In the genomic region with DNA sequence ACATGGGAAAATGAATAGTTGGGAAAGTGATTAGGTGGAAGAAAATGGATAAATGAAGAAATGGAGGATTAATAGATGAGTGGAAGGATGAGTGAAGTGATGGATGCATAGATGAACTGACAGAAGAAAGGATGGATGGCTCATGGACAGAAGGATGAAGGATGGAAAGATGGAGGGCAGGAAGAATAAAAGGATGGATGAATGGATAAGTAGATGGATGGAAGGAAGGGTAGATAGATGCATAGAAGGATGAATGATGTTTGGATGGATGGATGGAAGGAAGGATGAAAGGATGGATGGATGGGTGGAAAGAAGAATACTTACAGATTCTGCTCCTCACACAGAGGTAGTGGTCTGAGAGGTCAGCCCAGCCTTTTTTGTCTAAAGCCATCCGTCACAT, we compare ENCODE assay signal across 28 cellular contexts. TPM values are rescaled to one million over a fixed set of nuclear protein-coding genes. Genes with fewer than 3 reads are reported as not detected.
DNase-seq lines count a peak whose midpoint lies in the region; ATAC-seq, FAIRE-seq and TF ChIP-seq lines count a peak whose summit lies in the region.
"Had no signal": no experiment of that assay in that cellular context is flagged by ENCODE, and none has a peak within 500 bp of the region (broad histone marks: within the 10 kb centered on the region; RNA-seq: fewer than 3 reads in every experiment).

No MANE protein-coding gene starts in this region.

- H3K9ac ChIP-seq in H1 (replicated peaks in 1 of 4; ENCODE audit: extremely low read depth in 1 of 4, low read depth in 3 of 4, low read length in 3 of 4): no peak overlapping the region
- H3K9ac ChIP-seq in neural cell (ENCODE audit: low read length): no peak overlapping the region
- H3K9ac ChIP-seq: BLaER1 had no signal

- TF ChIP-seq RAD21 in H1 (IDR thresholded peaks at IDR 0.05 in 1 of 2, conservative IDR thresholded peaks at IDR 0.05 in 1 of 2; ENCODE audit: low read depth in 2 of 2, low read length in 2 of 2): no peak
- no peak for TF ChIP-seq RAD21 in neural cell (conservative IDR thresholded peaks at IDR 0.05)

- H3K4me2 ChIP-seq in H1 (ENCODE audit: insufficient read depth in 1 of 2, low read depth in 2 of 2, low read length in 2 of 2) (no peak overlapping the region), neural cell (ENCODE audit: low read length) (no peak overlapping the region)
- H3K4me2 ChIP-seq: BLaER1 had no signal

- CTCF ChIA-PET in H1 (lab: Charles Lee; ENCODE audit: partially characterized antibody): no interaction called here

- H3K27me3 ChIP-seq in H1 (replicated peaks in 1 of 4; ENCODE audit: control insufficient read depth in 3 of 4, extremely low read depth in 1 of 4, insufficient read depth in 3 of 4, low read length in 3 of 4) (no peaks in the 10 kb centered on the region; a peak in 3 of 7 replicates), neural cell (ENCODE audit: insufficient read depth, low read depth, low read length) (no peaks in the 10 kb centered on the region), foreskin keratinocyte (peaks cover 25% of the 10 kb centered on the region)
- H3K27me3 ChIP-seq: BE2C, BLaER1 had no signal

- no peaks in the 10 kb centered on the region for H3K79me2 ChIP-seq in H1 (ENCODE audit: control insufficient read depth in 1 of 2, insufficient read depth in 2 of 2, low read length in 2 of 2)
- H3K79me2 ChIP-seq in neural cell (replicated peaks; ENCODE audit: insufficient read depth, low read length): no peaks in the 10 kb centered on the region

- no peaks in the 10 kb centered on the region for H3K9me3 ChIP-seq in H1 (ENCODE audit: insufficient read depth in 2 of 2, low read depth in 1 of 2, low read length in 1 of 2)
- no peaks in the 10 kb centered on the region for H3K9me3 ChIP-seq in neural cell (ENCODE audit: low read length)
- H3K9me3 ChIP-seq: BE2C had no signal

- ATAC-seq in foreskin keratinocyte: no peak

- H4K91ac ChIP-seq in H1 (replicated peaks; ENCODE audit: insufficient read length, low read length): no peak overlapping the region

- no peak overlapping the region for H3K23ac ChIP-seq in H1 (ENCODE audit: insufficient read length)

- H2AFZ ChIP-seq in H1 (ENCODE audit: low read length) (no peak overlapping the region), neural cell (ENCODE audit: low read depth, low read length) (no peak overlapping the region)

- no peak overlapping the region for H3K14ac ChIP-seq in H1 (ENCODE audit: insufficient read length)

- H3K27ac ChIP-seq in H1 (ENCODE audit: low read depth, low read length) (no peak overlapping the region), neural cell (ENCODE audit: low read length) (peak overlapping the region; percentile 25), foreskin keratinocyte (no peak overlapping the region)
- H3K27ac ChIP-seq: BLaER1 had no signal

- H3K4me1 ChIP-seq in H1 (replicated peaks in 1 of 4; ENCODE audit: control insufficient read depth in 3 of 4, insufficient read depth in 4 of 4, low read length in 3 of 4) (no peaks in the 10 kb centered on the region; a peak in 1 of 7 replicates), foreskin keratinocyte (no peaks in the 10 kb centered on the region)
- H3K4me1 ChIP-seq: BLaER1 had no signal

- no peak for TF ChIP-seq EP300 in H1 (IDR thresholded peaks at IDR 0.05; ENCODE audit: borderline replicate concordance in 1 of 2, low read depth in 2 of 2, low read length in 2 of 2)
- no peak for TF ChIP-seq EP300 in neural cell (conservative IDR thresholded peaks at IDR 0.05; ENCODE audit: poor library complexity, severe bottlenecking)

- POLR2A ChIA-PET in H1 (lab: Charles Lee; ENCODE audit: partially characterized antibody): no interaction called here

- H3K9me2 ChIP-seq in neural cell (ENCODE audit: insufficient read depth, low read length): no peaks in the 10 kb centered on the region

- no peak for TF ChIP-seq POLR2A in H1 (IDR thresholded peaks at IDR 0.05; ENCODE audit: control extremely low read depth in 1 of 2, low read depth in 2 of 2, low read length in 2 of 2)

- H4K20me1 ChIP-seq in H1 (replicated peaks in 1 of 2; ENCODE audit: control insufficient read depth in 1 of 2, insufficient read depth in 2 of 2, low read length in 2 of 2) (no peaks in the 10 kb centered on the region), neural cell (ENCODE audit: insufficient read depth) (no peaks in the 10 kb centered on the region)
- H4K20me1 ChIP-seq: BLaER1 had no signal

- DNase-seq in HTR-8/SVneo (ENCODE audit: insufficient read length, low spot score): no peak
- no peak for DNase-seq in H1 (ENCODE audit: low read depth in 1 of 2, low spot score in 2 of 2)
- no peak for DNase-seq in GM10266 (ENCODE audit: extremely low spot score)
- no peak for DNase-seq in middle frontal gyrus (ENCODE audit: extremely low spot score, low spot score)
- DNase-seq in NOMO-1 treated with dmso at 0.1 percent for 144 hours (lab: John Stamatoyannopoulos, UW; ENCODE audit: unreplicated experiment): no peak
- no peak for DNase-seq in foreskin keratinocyte
- DNase-seq: 8988T; ACHN; C1 segment of cervical spinal cord; CD4-positive, alpha-beta memory T cell; CD4-positive, CD25-positive, alpha-beta regulatory T cell; CD8-positive, alpha-beta memory T cell; DMS 273 treated with DMSO at 0.1 percent for 48 hours; DMS153; DMS53; DMS79; DND-41; EL; GDM1 had no signal

- H3K4me3 ChIP-seq in H1 (ENCODE audit: extremely low read depth in 1 of 4, insufficient read depth in 2 of 4, low read depth in 3 of 4, low read length in 4 of 4) (no peak overlapping the region), neural cell (ENCODE audit: low read length) (no peak overlapping the region)
- H3K4me3 ChIP-seq: BLaER1 had no signal

- WGBS in H1 (ENCODE audit: extremely low coverage in 1 of 2, insufficient coverage in 1 of 2, insufficient read length in 1 of 2, insufficient replicate concordance in 2 of 2, low coverage in 1 of 2, low lambda C conversion rate in 2 of 2, missing lambda C conversion rate in 1 of 2), 2 experiments: 70% methylated on average over 1 of the region's 1 CpG; no CpG with 5 or more reads in 1 of the 2 experiments

- H2BK15ac ChIP-seq in H1 (ENCODE audit: low read length): no peak overlapping the region

- peak; percentile 40 for FAIRE-seq in HTR-8/SVneo (lab: Jason Lieb, UNC)
- FAIRE-seq in H1 (lab: Jason Lieb, UNC): no peak
- FAIRE-seq: A204.1, GM12891, GM19239 had no signal

- no peaks in the 10 kb centered on the region for H3F3A ChIP-seq in neural cell (ENCODE audit: insufficient read depth, low read length, poor library complexity, severe bottlenecking)

- H3K56ac ChIP-seq in H1 (replicated peaks; ENCODE audit: insufficient read length, low read depth, low read length): peak overlapping the region; percentile 42

- H2BK5ac ChIP-seq in H1 (ENCODE audit: low read depth, low read length): no peak overlapping the region

- peaks cover 5% of the 10 kb centered on the region; the same call in 1 of the 2 replicates for H3K23me2 ChIP-seq in H1 (ENCODE audit: low read depth, low read length)

- H4K5ac ChIP-seq in H1 (ENCODE audit: insufficient read length, low read depth, low read length): no peak overlapping the region

- no peak overlapping the region for H2BK12ac ChIP-seq in H1 (ENCODE audit: low read depth, low read length)

- H2BK120ac ChIP-seq in H1 (replicated peaks; ENCODE audit: low read depth, low read length): no peak overlapping the region

- H2BK20ac ChIP-seq in H1 (ENCODE audit: low read length): no peak overlapping the region

- no peak overlapping the region for H3K18ac ChIP-seq in H1 (ENCODE audit: extremely low read depth, low read length)

- H3K4ac ChIP-seq in H1 (replicated peaks; ENCODE audit: insufficient read length, low read depth, low read length): no peak overlapping the region

- H2AK5ac ChIP-seq in H1 (ENCODE audit: low read depth, low read length): no peak overlapping the region

- H3K36me3 ChIP-seq in H1 (ENCODE audit: control insufficient read depth in 2 of 4, insufficient read depth in 4 of 4, low read length in 3 of 4) (no peaks in the 10 kb centered on the region), neural cell (ENCODE audit: insufficient read depth, low read length) (no peaks in the 10 kb centered on the region)
- H3K36me3 ChIP-seq: BE2C, BLaER1 had no signal

- H3K79me1 ChIP-seq in H1 (ENCODE audit: low read depth, low read length): no peaks in the 10 kb centered on the region

- H4K8ac ChIP-seq in H1 (ENCODE audit: extremely low read depth, insufficient read depth, low read length): no peak overlapping the region

- TF ChIP-seq CTCF in H1 (IDR thresholded peaks at IDR 0.05; ENCODE audit: control extremely low read depth in 1 of 3, insufficient read depth in 1 of 3, low read depth in 1 of 3, low read length in 3 of 3) (no peak), neural cell (IDR thresholded peaks at IDR 0.05; ENCODE audit: poor library complexity, severe bottlenecking) (no peak), GM10266 (IDR thresholded peaks at IDR 0.05; ENCODE audit: control insufficient read depth, insufficient read depth, low read depth, missing control alignments) (no peak), foreskin keratinocyte (conservative IDR thresholded peaks at IDR 0.05) (no peak)

TF ChIP-seq in H1, 55 proteins besides CTCF, POLR2A, EP300 and RAD21 (continues in another document):
- no peak for TF ChIP-seq SAP30 (IDR thresholded peaks at IDR 0.05; ENCODE audit: insufficient read depth, insufficient replicate concordance, low read length)
- no peak for TF ChIP-seq SIX5 (IDR thresholded peaks at IDR 0.05; ENCODE audit: low read depth, low read length)
- TF ChIP-seq TEAD4 (IDR thresholded peaks at IDR 0.05; ENCODE audit: low read depth, low read length): no peak

TF ChIP-seq in neural cell, 6 proteins besides CTCF, POLR2A, EP300 and RAD21 (continues in another document):
- no peak for TF ChIP-seq TAF1 (IDR thresholded peaks at IDR 0.05; ENCODE audit: low read depth)
- no peak for TF ChIP-seq MXI1 (conservative IDR thresholded peaks at IDR 0.05; ENCODE audit: poor library complexity, severe bottlenecking)
- TF ChIP-seq EZH2 (IDR thresholded peaks at IDR 0.05; ENCODE audit: borderline replicate concordance, insufficient read depth, low read length, poor library complexity, severe bottlenecking): no peak
- no peak for TF ChIP-seq SMC3 (conservative IDR thresholded peaks at IDR 0.05; ENCODE audit: poor library complexity)

RNA-seq across cellular contexts. Expression of a gene that starts 35.8 kb away (rescaled TPM):
- total RNA-seq in H1 (2021; fragmentation: NEBNext Ultra II Directional; extraction: Animal tissue kit (Norgen Biotek cat#: 25700)): 15.7 and 17.5 TPM in 2 replicates
- 18.2 and 28.2 TPM in 2 replicates for polyA plus RNA-seq in H1 (2011; rRNA removed)
- polyA plus RNA-seq in H1 (2011; cell fraction: cytosol; rRNA removed): 15.5 TPM
- 18.4 TPM for polyA plus RNA-seq in H1 (2011; cell fraction: nucleus; rRNA removed)
- polyA plus RNA-seq in H1 (2012, experiment 1 of 2): 32.9 to 51.4 TPM (median 48.8 TPM) in 4 replicates
- polyA plus RNA-seq in H1 (2012, experiment 2 of 2): 27.8 TPM
- 29.9 TPM for polyA plus RNA-seq in H1 (2013, experiment 1 of 2)
- 31.5 TPM for polyA plus RNA-seq in H1 (2013, experiment 2 of 2)
- 5.2 and 9.3 TPM in 2 replicates for polyA minus RNA-seq in H1 (2011; rRNA and poly(A)+ RNA removed)
- 16.6 TPM for polyA minus RNA-seq in H1 (2011; cell fraction: cytosol; rRNA and poly(A)+ RNA removed)
- polyA minus RNA-seq in H1 (2011; cell fraction: nucleus; rRNA and poly(A)+ RNA removed): 6.9 TPM
- polyA plus RNA-seq in neural cell: 131 and 147 TPM in 2 replicates
- 78.5 and 86.2 TPM in 2 replicates for polyA minus RNA-seq in neural cell
- not detected in 2 replicates for total RNA-seq in foreskin keratinocyte
- polyA plus RNA-seq in foreskin keratinocyte: not detected in 2 replicates
- total RNA-seq: CD4-positive, alpha-beta memory T cell; CD4-positive, CD25-positive, alpha-beta regulatory T cell; CD8-positive, alpha-beta memory T cell; Daoy had no signal
- polyA plus RNA-seq: AG04450; CD14-positive monocyte; CD4-positive, alpha-beta memory T cell; CD8-positive, alpha-beta memory T cell had no signal

Comparison
In these comparisons a context has a peak if more than half of its experiments do, and no peak if none do; other contexts are left out.
1. RNA of a gene that starts 35.8 kb away (polyA plus RNA-seq): 131 to 147 TPM in neural cell and 15.5 to 51.4 TPM in H1; not detected in foreskin keratinocyte; every median in the first group is over 10 times any median in the second.